Comparison of ENCODE assay signal across 12 cellular contexts in the genomic region with DNA sequence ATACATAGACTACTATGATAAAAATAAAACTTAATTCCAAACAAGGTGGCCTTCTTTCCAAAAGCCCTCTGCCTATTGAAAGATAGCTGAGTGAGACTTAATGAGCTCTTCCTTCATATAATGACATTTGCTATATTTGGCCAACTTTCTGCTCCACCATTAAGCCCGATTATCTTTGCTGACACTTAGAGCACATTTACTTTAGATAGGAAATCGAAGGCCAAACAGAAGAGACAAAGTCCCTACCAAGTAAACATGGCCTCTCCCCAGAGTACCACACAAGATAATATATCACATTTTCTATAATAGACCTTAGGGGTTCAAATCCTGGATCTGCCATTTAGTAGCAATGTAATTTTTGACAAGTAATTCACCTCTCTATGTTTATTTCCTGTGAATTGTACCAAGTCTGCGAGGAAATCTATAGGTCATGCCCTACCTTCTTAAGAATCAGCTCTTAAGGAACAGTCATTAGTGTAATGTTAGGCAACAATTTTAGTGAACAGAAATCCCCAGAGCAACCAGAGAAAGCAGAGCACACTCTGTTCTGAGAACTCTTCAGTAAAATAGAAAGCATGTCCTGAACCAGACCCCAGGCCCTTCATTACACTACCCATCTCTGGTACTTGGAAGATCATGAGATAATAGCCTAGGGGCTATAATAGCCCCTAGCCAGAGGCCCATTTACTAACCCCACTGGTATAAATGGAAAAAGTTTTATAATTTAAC. TPM values are rescaled to one million over a fixed set of nuclear protein-coding genes. Genes with fewer than 3 reads are reported as not detected.
A peak's percentile ranks its signal among the peaks of the same experiment; 100 is the strongest.
DNase-seq lines count a peak whose midpoint lies in the region; ATAC-seq and TF ChIP-seq lines count a peak whose summit lies in the region.
"Had no signal": no experiment of that assay in that cellular context is flagged by ENCODE, and none has a peak within 500 bp of the region (broad histone marks: within the 10 kb centered on the region; RNA-seq: fewer than 3 reads in every experiment).

No MANE protein-coding gene starts in this region.

- H3K9me3 Mint-ChIP-seq in activated CD4-positive, alpha-beta T cell treated with anti-CD3 and anti-CD28 coated beads, Interleukin-2, amount 10 ng/mL, durations not matched to agents 24 days and 14 days = peaks cover 11% of the 10 kb centered on the region
- no peaks in the 10 kb centered on the region for H3K9me3 Mint-ChIP-seq in activated B cell treated with CpG ODN at 0.5 μM for 24 hours
- peaks cover 0 to 5% (median 0%) of the 10 kb centered on the region in 11 donors for H3K9me3 Mint-ChIP-seq in naive thymus-derived CD4-positive, alpha-beta T cell

- H3K27ac ChIP-seq in naive thymus-derived CD4-positive, alpha-beta T cell (ENCODE audit: low read depth, low read length) = no peak overlapping the region
- H3K27ac ChIP-seq: tibial artery had no signal

- H3K9me3 ChIP-seq in naive thymus-derived CD4-positive, alpha-beta T cell (ENCODE audit: control insufficient read depth in 2 of 3, low read length in 3 of 3) = no peaks in the 10 kb centered on the region
- H3K9me3 ChIP-seq: tibial artery had no signal

- peak overlapping the region; percentile 90 for H3K27ac Mint-ChIP-seq in activated CD4-positive, alpha-beta T cell treated with anti-CD3 and anti-CD28 coated beads, Interleukin-2, amount 10 ng/mL, durations not matched to agents 24 days and 14 days
- peak overlapping the region; percentile 80 for H3K27ac Mint-ChIP-seq in activated B cell treated with CpG ODN at 0.5 μM for 24 hours
- H3K27ac Mint-ChIP-seq in naive thymus-derived CD4-positive, alpha-beta T cell = peak overlapping the region in 6 of 9 donors; percentile 35 to 92 (median 88)

- CTCF ChIA-PET in activated B cell treated with CpG ODN at 0.5 μM for 24 hours (lab: Charles Lee) = interaction anchor here (1.2 kb wide), 1 partner anchor 10 kb away, joined by 3 read pairs; no protein-coding TSS in a partner anchor
- CTCF ChIA-PET in naive thymus-derived CD4-positive, alpha-beta T cell (lab: Charles Lee) = no interaction called here

- H3K27me3 Mint-ChIP-seq in activated CD4-positive, alpha-beta T cell treated with anti-CD3 and anti-CD28 coated beads, Interleukin-2, amount 10 ng/mL, durations not matched to agents 24 days and 14 days = peaks cover 25% of the 10 kb centered on the region
- peaks cover 7% of the 10 kb centered on the region for H3K27me3 Mint-ChIP-seq in activated B cell treated with CpG ODN at 0.5 μM for 24 hours
- H3K27me3 Mint-ChIP-seq in naive thymus-derived CD4-positive, alpha-beta T cell = peaks cover 0 to 32% (median 5%) of the 10 kb centered on the region in 5 donors

- TF ChIP-seq CTCF in activated B cell treated with CpG ODN at 0.5 μM for 24 hours (IDR thresholded peaks at IDR 0.05) = no peak

- peak; percentile 28 for ATAC-seq in GM18907 (IDR thresholded peaks at IDR 0.05; ENCODE audit: unreplicated experiment)
- no peak for ATAC-seq in activated B cell treated with CpG ODN at 0.5 μM for 24 hours (ENCODE audit: low read depth)
- no peak for ATAC-seq in naive thymus-derived CD4-positive, alpha-beta T cell
- no peak for ATAC-seq in esophagus mucosa

- peak overlapping the region; percentile 90 for H3K4me3 Mint-ChIP-seq in activated CD4-positive, alpha-beta T cell treated with anti-CD3 and anti-CD28 coated beads, Interleukin-2, amount 10 ng/mL, durations not matched to agents 24 days and 14 days
- H3K4me3 Mint-ChIP-seq in activated B cell treated with CpG ODN at 0.5 μM for 24 hours = peak overlapping the region; percentile 84
- peak overlapping the region in 6 of 10 donors; percentile 52 to 90 (median 78) for H3K4me3 Mint-ChIP-seq in naive thymus-derived CD4-positive, alpha-beta T cell

- H3K36me3 Mint-ChIP-seq in activated CD4-positive, alpha-beta T cell treated with anti-CD3 and anti-CD28 coated beads, Interleukin-2, amount 10 ng/mL, durations not matched to agents 24 days and 14 days (ENCODE audit: low read depth) = peaks cover 3% of the 10 kb centered on the region
- no peaks in the 10 kb centered on the region for H3K36me3 Mint-ChIP-seq in activated B cell treated with CpG ODN at 0.5 μM for 24 hours (ENCODE audit: low read depth)
- H3K36me3 Mint-ChIP-seq in naive thymus-derived CD4-positive, alpha-beta T cell = peaks cover 0 to 14% (median 0%) of the 10 kb centered on the region in 5 donors

- H3K4me1 Mint-ChIP-seq in activated CD4-positive, alpha-beta T cell treated with anti-CD3 and anti-CD28 coated beads, Interleukin-2, amount 10 ng/mL, durations not matched to agents 24 days and 14 days = peaks cover 16% of the 10 kb centered on the region
- H3K4me1 Mint-ChIP-seq in activated B cell treated with CpG ODN at 0.5 μM for 24 hours = peaks cover 5% of the 10 kb centered on the region
- peaks cover 0 to 23% (median 15%) of the 10 kb centered on the region in 7 donors for H3K4me1 Mint-ChIP-seq in naive thymus-derived CD4-positive, alpha-beta T cell

- no peak for DNase-seq in activated CD4-positive, alpha-beta T cell treated with anti-CD3 and anti-CD28 coated beads, Interleukin-2, amount 10 ng/mL, durations not matched to agents 24 days and 14 days
- no peak for DNase-seq in activated CD4-positive, alpha-beta T cell treated with anti-CD3 and anti-CD28 coated beads, Interleukin-2, amount 50 U/mL, for 48 hours
- DNase-seq in activated B cell treated with CpG ODN at 0.5 μM for 24 hours (no peak), islet precursor cell (no peak), NCI-H2107 (lab: John Stamatoyannopoulos, UW) (no peak)
- no peak for DNase-seq in naive thymus-derived CD4-positive, alpha-beta T cell
- DNase-seq: cerebellar nuclear complex, glutamatergic neuron, OCI-M1, tibial artery had no signal

- H3K36me3 ChIP-seq in naive thymus-derived CD4-positive, alpha-beta T cell (ENCODE audit: control insufficient read depth in 2 of 3, insufficient read depth in 3 of 3, low read length in 3 of 3) = no peaks in the 10 kb centered on the region
- H3K36me3 ChIP-seq: tibial artery had no signal

- peaks cover 0 to 6% of the 10 kb centered on the region in 2 donors for H3K4me1 ChIP-seq in naive thymus-derived CD4-positive, alpha-beta T cell (ENCODE audit: control insufficient read depth in 2 of 2, insufficient read depth in 2 of 2, low read length in 2 of 2)
- H3K4me1 ChIP-seq: tibial artery had no signal

- intact Hi-C loops in activated CD4-positive, alpha-beta T cell treated with anti-CD3 and anti-CD28 coated beads, Interleukin-2, amount 10 ng/mL, durations not matched to agents 24 days and 14 days (cut with micrococcal nuclease) = no loop called here
- intact Hi-C loops in activated B cell treated with CpG ODN at 0.5 μM for 24 hours (cut with micrococcal nuclease) = loop anchor here (1.0 kb wide), 1 partner anchor 17 kb away; a partner anchor contains a TSS
- intact Hi-C loops in naive thymus-derived CD4-positive, alpha-beta T cell (cut with micrococcal nuclease) = loop anchor here (1.0 to 2.0 kb wide), 2 partner anchors 17 to 29 kb away; a partner anchor contains a TSS

- no peaks in the 10 kb centered on the region for H3K27me3 ChIP-seq in naive thymus-derived CD4-positive, alpha-beta T cell (ENCODE audit: control insufficient read depth in 2 of 2, insufficient read depth in 2 of 2, low read length in 2 of 2)

- peak overlapping the region; percentile 60 for H3K4me3 ChIP-seq in naive thymus-derived CD4-positive, alpha-beta T cell (ENCODE audit: low read length)

- POLR2A ChIA-PET in activated B cell treated with CpG ODN at 0.5 μM for 24 hours (lab: Charles Lee) = interaction anchor here (0.6 to 2.7 kb wide), 3 partner anchors 17 to 96 kb away, joined by 3 to 19 read pairs (median 3); a partner anchor contains a TSS
- POLR2A ChIA-PET in naive thymus-derived CD4-positive, alpha-beta T cell (lab: Charles Lee) = interaction anchor here (0.7 to 3.1 kb wide), 2 partner anchors 10 to 17 kb away, joined by 5 to 22 read pairs; a partner anchor contains a TSS

RNA-seq across cellular contexts. Expression of a gene that starts 17.3 kb away (rescaled TPM):
- 67.7 and 68.3 TPM in 2 replicates for total RNA-seq in activated CD4-positive, alpha-beta T cell treated with anti-CD3 and anti-CD28 coated beads, Interleukin-2, amount 10 ng/mL, durations not matched to agents 24 days and 14 days
- total RNA-seq in activated B cell treated with CpG ODN at 0.5 μM for 24 hours (20.7 and 24.0 TPM in 2 replicates), esophagus mucosa (33.2 TPM)
- 10 to 100 TPM in 4 of 5 experiments, 1 to 10 TPM in 1; 9.5 to 47.3 (median 18.5) TPM for total RNA-seq in naive thymus-derived CD4-positive, alpha-beta T cell
- polyA plus RNA-seq in naive thymus-derived CD4-positive, alpha-beta T cell = 10 to 100 TPM; 31.6 to 52.7 TPM
